ENCODE assay signal across 1 cellular context in genomic region chr1:96364576-96364975, GRCh38.
TF ChIP-seq lines count a peak whose summit lies in the region.

No MANE protein-coding gene starts in this region.

TF ChIP-seq in SK-N-SH treated with all-trans-retinoic acid at 6 μM for 48 hours, 23 proteins besides CTCF, POLR2A, EP300 and RAD21:
- TF ChIP-seq PPARA (CRISPR knock-in tag; IDR thresholded peaks at IDR 0.05; ENCODE audit: borderline replicate concordance) (no peak), CSDC2 (CRISPR knock-in tag; IDR thresholded peaks at IDR 0.05) (no peak), RARB (CRISPR knock-in tag; IDR thresholded peaks at IDR 0.05) (no peak), ARNTL (CRISPR knock-in tag; IDR thresholded peaks at IDR 0.05; ENCODE audit: borderline replicate concordance, low read depth) (no peak), ESRRG (CRISPR knock-in tag; IDR thresholded peaks at IDR 0.05) (no peak), ZNF8 (CRISPR knock-in tag; IDR thresholded peaks at IDR 0.05) (no peak), PATZ1 (CRISPR knock-in tag; IDR thresholded peaks at IDR 0.05; ENCODE audit: borderline replicate concordance) (no peak), TCF4 (CRISPR knock-in tag; IDR thresholded peaks at IDR 0.05; ENCODE audit: borderline replicate concordance) (no peak), ZC3H10 (CRISPR knock-in tag; IDR thresholded peaks at IDR 0.05) (no peak), CSRNP3 (CRISPR knock-in tag; IDR thresholded peaks at IDR 0.05) (no peak), TOX (CRISPR knock-in tag; IDR thresholded peaks at IDR 0.05; ENCODE audit: borderline replicate concordance) (no peak), ZNF70 (CRISPR knock-in tag; IDR thresholded peaks at IDR 0.05) (no peak), BACH2 (CRISPR knock-in tag; IDR thresholded peaks at IDR 0.05; ENCODE audit: borderline replicate concordance) (no peak), TSHZ2 (CRISPR knock-in tag; IDR thresholded peaks at IDR 0.05) (no peak), POU6F1 (CRISPR knock-in tag; IDR thresholded peaks at IDR 0.05; ENCODE audit: borderline replicate concordance, low read depth) (no peak), ZFP3 (CRISPR knock-in tag; IDR thresholded peaks at IDR 0.05) (no peak), SNAI2 (CRISPR knock-in tag; IDR thresholded peaks at IDR 0.05) (no peak)
